Comparison of ENCODE assay signal across 12 cellular contexts in genomic region chr16:79482011-79482410, GRCh38.
"Had no signal": no experiment of that assay in that cellular context is flagged by ENCODE, and none has a peak within 500 bp of the region (broad histone marks: within the 10 kb centered on the region; RNA-seq: fewer than 3 reads in every experiment).

No MANE protein-coding gene starts in this region.

- H3K9me3 Mint-ChIP-seq: activated CD8-positive, alpha-beta T cell treated with anti-CD3 and anti-CD28 coated beads for 36 hours; activated T-cell treated with anti-CD3 and anti-CD28 coated beads, Interleukin-2, amount 50 U/mL, for 24 hours; activated T-helper 2 cell treated with anti-CD3 and anti-CD28 coated beads, Interferon-gamma antibody, Interleukin-2, Interleukin-4, amounts not matched to agents 10 μg/mL and 5 μg/mL and 100 μg/mL, durations not matched to agents 14 hours and 24 hours and 36 hours; stimulated activated naive CD8-positive, alpha-beta T cell treated with anti-CD3 and anti-CD28 coated beads, Interleukin-15, Interleukin-2, amounts not matched to agents 100 ng/mL and 50 ng/mL, for 24 hours had no signal

- H3K4me1 Mint-ChIP-seq: activated CD4-positive, alpha-beta T cell treated with anti-CD3 and anti-CD28 coated beads, Interleukin-2, amount 10 ng/mL, durations not matched to agents 24 days and 14 days had no signal

- H3K36me3 Mint-ChIP-seq: natural killer cell had no signal

- H3K4me3 Mint-ChIP-seq: activated CD4-positive, alpha-beta T cell treated with anti-CD3 and anti-CD28 coated beads, Interleukin-2, amount 10 ng/mL, durations not matched to agents 24 days and 14 days; activated CD8-positive, alpha-beta T cell treated with anti-CD3 and anti-CD28 coated beads for 36 hours; activated T-cell treated with anti-CD3 and anti-CD28 coated beads, Interleukin-2, amount 50 U/mL, for 24 hours; natural killer cell; stimulated activated naive CD8-positive, alpha-beta T cell treated with anti-CD3 and anti-CD28 coated beads, Interleukin-15, Interleukin-2, amounts not matched to agents 100 ng/mL and 50 ng/mL, for 24 hours had no signal

- FAIRE-seq: pancreas had no signal

- ATAC-seq: activated CD8-positive, alpha-beta T cell treated with anti-CD3 and anti-CD28 coated beads for 36 hours; body of pancreas; natural killer cell had no signal

- H3K27ac Mint-ChIP-seq: activated CD4-positive, alpha-beta T cell treated with anti-CD3 and anti-CD28 coated beads, Interleukin-2, amount 10 ng/mL, durations not matched to agents 24 days and 14 days; activated CD8-positive, alpha-beta T cell treated with anti-CD3 and anti-CD28 coated beads for 36 hours; activated T-cell treated with anti-CD3 and anti-CD28 coated beads, Interleukin-2, amount 50 U/mL, for 24 hours; activated T-helper 2 cell treated with anti-CD3 and anti-CD28 coated beads, Interferon-gamma antibody, Interleukin-2, Interleukin-4, amounts not matched to agents 10 μg/mL and 5 μg/mL and 100 μg/mL, durations not matched to agents 14 hours and 24 hours and 36 hours; natural killer cell; stimulated activated naive CD8-positive, alpha-beta T cell treated with anti-CD3 and anti-CD28 coated beads, Interleukin-15, Interleukin-2, amounts not matched to agents 100 ng/mL and 50 ng/mL, for 24 hours had no signal

- DNase-seq: activated CD4-positive, alpha-beta T cell treated with anti-CD3 and anti-CD28 coated beads, Interleukin-2, amount 10 ng/mL, durations not matched to agents 24 days and 14 days; activated CD4-positive, CD25-positive, alpha-beta regulatory T cell; activated CD8-positive, alpha-beta T cell treated with anti-CD3 and anti-CD28 coated beads for 36 hours; activated naive CD4-positive, alpha-beta T cell treated with Interleukin-2 at 50 U/mL for 16 hours; activated T-cell treated with anti-CD3 and anti-CD28 coated beads, Interleukin-2, amount 50 U/mL, for 24 hours; body of pancreas; dorsolateral prefrontal cortex; natural killer cell; retina had no signal
